Comparison of ENCODE assay signal across 11 cellular contexts in the genomic region with DNA sequence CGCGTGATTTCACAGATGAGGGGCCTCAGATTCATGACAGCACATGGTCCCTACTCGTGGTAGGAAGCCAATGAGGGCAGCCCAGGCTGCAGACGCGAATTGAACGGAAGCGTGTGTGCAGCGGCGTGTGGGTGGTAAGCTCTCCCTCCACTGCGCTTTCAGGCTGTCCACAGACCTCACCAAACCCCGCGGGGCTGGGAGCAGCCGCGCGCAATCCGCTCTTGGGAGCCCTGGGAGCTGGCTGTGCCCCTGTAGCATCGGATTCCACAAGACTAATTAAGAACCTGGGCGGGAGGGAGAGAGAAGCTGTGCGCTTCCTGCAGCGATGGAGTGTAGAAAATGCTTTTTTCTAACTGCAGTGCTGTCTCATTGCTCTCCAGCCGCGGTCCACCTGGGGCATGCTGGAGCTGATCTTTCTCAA.
DNase-seq lines count a peak whose midpoint lies in the region; ATAC-seq and TF ChIP-seq lines count a peak whose summit lies in the region.
"Had no signal": no experiment of that assay in that cellular context is flagged by ENCODE, and none has a peak within 500 bp of the region (broad histone marks: within the 10 kb centered on the region; RNA-seq: fewer than 3 reads in every experiment).

No MANE protein-coding gene starts in this region.

- no peaks in the 10 kb centered on the region for H3K27me3 ChIP-seq in SJCRH30

- ATAC-seq in GM21360 (IDR thresholded peaks at IDR 0.05; ENCODE audit: unreplicated experiment) = no peak
- no peak for ATAC-seq in GM19324 (IDR thresholded peaks at IDR 0.05; ENCODE audit: low FRiP score, unreplicated experiment)
- ATAC-seq in HG03175 (IDR thresholded peaks at IDR 0.05; ENCODE audit: unreplicated experiment) = no peak
- ATAC-seq: activated CD4-positive, CD25-positive, alpha-beta regulatory T cell treated with anti-CD3 and anti-CD28 coated beads, Interleukin-2, amount 50 U/mL, for 24 hours had no signal

- no peaks in the 10 kb centered on the region for H3K36me3 ChIP-seq in SJCRH30

- TF ChIP-seq POLR2A in NB4 (IDR thresholded peaks at IDR 0.05; ENCODE audit: extremely low read depth, insufficient read length) = no peak

- H3K27ac ChIP-seq in SJCRH30 = no peak overlapping the region
- H3K27ac ChIP-seq: PC-9 had no signal

- no peaks in the 10 kb centered on the region for H3K9me3 ChIP-seq in SJCRH30 (replicated peaks)

- no peaks in the 10 kb centered on the region for H3K4me1 ChIP-seq in SJCRH30

- DNase-seq in EL = peak; percentile 6
- DNase-seq in NB4 (ENCODE audit: low read depth) = peak; percentile 30
- peak; percentile 29 for DNase-seq in foreskin melanocyte
- peak; percentile 7 for DNase-seq in occipital lobe (lab: John Stamatoyannopoulos, UW)
- no peak for DNase-seq in SJCRH30
- DNase-seq: Karpas-422, PC-9 had no signal

- no peak overlapping the region for H3K4me3 ChIP-seq in NB4 (ENCODE audit: low read depth, low read length)
- H3K4me3 ChIP-seq in SJCRH30 = no peak overlapping the region
- H3K4me3 ChIP-seq: PC-9 had no signal

- no peak for TF ChIP-seq CTCF in NB4 (IDR thresholded peaks at IDR 0.05; ENCODE audit: low read depth, low read length)

Comparison
In these comparisons a context has a peak if more than half of its experiments do, and no peak if none do; other contexts are left out.
1. DNase-seq: peak in EL (single experiment), NB4 (single experiment), foreskin melanocyte (single experiment) and occipital lobe (single experiment); none in SJCRH30 (0 of 2).